In genomic region chrY:14618513-14618912, GRCh38 we compare ENCODE assay signal across 18 cellular contexts.
"Had no signal": no experiment of that assay in that cellular context is flagged by ENCODE, and none has a peak within 500 bp of the region (broad histone marks: within the 10 kb centered on the region; RNA-seq: fewer than 3 reads in every experiment).

No MANE protein-coding gene starts in this region.

- H3K4me1 ChIP-seq: ascending aorta, right atrium auricular region, tibial nerve had no signal

- H3K36me3 ChIP-seq: ascending aorta, right atrium auricular region had no signal

- FAIRE-seq: small intestine had no signal

- DNase-seq: activated CD4-positive, alpha-beta T cell treated with anti-CD3 and anti-CD28 coated beads for 1 hour; activated CD4-positive, alpha-beta T cell treated with anti-CD3 and anti-CD28 coated beads, Interleukin-2, amount 50 U/mL, for 4 hours; activated naive CD4-positive, alpha-beta T cell treated with Interleukin-2 at 50 U/mL for 16 hours; activated T-cell treated with anti-CD3 and anti-CD28 coated beads for 4 hours; dorsolateral prefrontal cortex; endodermal cell; glutamatergic neuron; hypothalamus; kidney glomerular epithelial cell; left ventricle myocardium superior; natural killer cell; small intestine; stimulated activated CD4-positive, alpha-beta T cell treated with anti-CD3 and anti-CD28 coated beads, Interleukin-4, amount 100 ng/mL, for 24 hours; stimulated activated naive CD4-positive, alpha-beta T cell; T-helper 9 cell had no signal

- H3K27ac ChIP-seq: ascending aorta, dorsolateral prefrontal cortex, right atrium auricular region, tibial nerve had no signal

- H3K4me3 ChIP-seq: ascending aorta, dorsolateral prefrontal cortex, right atrium auricular region, tibial nerve had no signal

- H3K9me3 ChIP-seq: ascending aorta, right atrium auricular region, tibial nerve had no signal

- H3K27me3 ChIP-seq: ascending aorta, dorsolateral prefrontal cortex, right atrium auricular region, tibial nerve had no signal
